Comparison of ENCODE assay signal across 12 cellular contexts in the genomic region with DNA sequence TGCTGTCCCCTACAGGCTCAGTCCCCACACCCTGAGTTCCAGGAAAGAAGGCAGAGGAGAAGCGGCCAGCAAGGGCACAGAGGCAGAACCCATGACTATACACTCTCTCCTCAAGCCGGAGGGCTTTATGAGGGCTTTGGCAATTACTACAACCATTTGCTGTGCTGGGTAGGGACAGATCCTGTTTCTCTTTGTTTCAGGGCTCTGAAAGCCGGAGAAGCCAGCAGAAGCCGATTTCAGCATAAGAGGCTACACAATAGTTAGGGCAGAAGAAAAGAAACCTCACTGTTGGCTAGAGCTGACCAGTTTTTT. TPM values are rescaled to one million over a fixed set of nuclear protein-coding genes. Genes with fewer than 3 reads are reported as not detected.
DNase-seq lines count a peak whose midpoint lies in the region; ATAC-seq and TF ChIP-seq lines count a peak whose summit lies in the region.
"Had no signal": no experiment of that assay in that cellular context is flagged by ENCODE, and none has a peak within 500 bp of the region (broad histone marks: within the 10 kb centered on the region; RNA-seq: fewer than 3 reads in every experiment).

No MANE protein-coding gene starts in this region.

- peaks cover 43% of the 10 kb centered on the region for H3K4me1 ChIP-seq in Loucy (ENCODE audit: insufficient read depth, low read length, poor library complexity, severe bottlenecking)

- H3K4me3 Mint-ChIP-seq in activated B cell treated with CpG ODN at 0.5 μM for 24 hours (no peak overlapping the region), T-cell (no peak overlapping the region)
- no peak overlapping the region for H3K4me3 Mint-ChIP-seq in stimulated activated memory B cell treated with anti-CD40 and anti-IgM and Interleukin-4, amounts not matched to agents 10 μg/mL and 1 μg/mL and 100 μg/mL, for 72 hours

- H3K4me2 ChIP-seq in Loucy (ENCODE audit: low read depth, low read length, poor library complexity, severe bottlenecking): no peak overlapping the region

- intact Hi-C loops in activated B cell treated with CpG ODN at 0.5 μM for 24 hours (cut with micrococcal nuclease): no loop called here

- no peak overlapping the region for H2AFZ ChIP-seq in Loucy (ENCODE audit: low read length)

- no peak for TF ChIP-seq CTCF in Loucy (conservative IDR thresholded peaks at IDR 0.05; ENCODE audit: low read length)
- TF ChIP-seq CTCF in activated B cell treated with CpG ODN at 0.5 μM for 24 hours (IDR thresholded peaks at IDR 0.05): no peak

- H3K36me3 Mint-ChIP-seq in activated B cell treated with CpG ODN at 0.5 μM for 24 hours (ENCODE audit: low read depth) (peaks cover 46% of the 10 kb centered on the region), T-cell (peaks cover 28% of the 10 kb centered on the region)
- peaks cover 27% of the 10 kb centered on the region for H3K36me3 Mint-ChIP-seq in stimulated activated memory B cell treated with anti-CD40 and anti-IgM and Interleukin-4, amounts not matched to agents 10 μg/mL and 1 μg/mL and 100 μg/mL, for 72 hours

- peak overlapping the region; percentile 28 for H3K9ac ChIP-seq in Loucy (ENCODE audit: low read depth, low read length, poor library complexity, severe bottlenecking)

- H3K9me3 Mint-ChIP-seq in activated B cell treated with CpG ODN at 0.5 μM for 24 hours: no peaks in the 10 kb centered on the region
- no peaks in the 10 kb centered on the region for H3K9me3 Mint-ChIP-seq in stimulated activated memory B cell treated with anti-CD40 and anti-IgM and Interleukin-4, amounts not matched to agents 10 μg/mL and 1 μg/mL and 100 μg/mL, for 72 hours
- H3K9me3 Mint-ChIP-seq in T-cell: no peaks in the 10 kb centered on the region

- H3K9me2 ChIP-seq in Loucy (replicated peaks; ENCODE audit: low read depth, low read length): no peaks in the 10 kb centered on the region

- in situ Hi-C loops in G401 (cut with HindIII; ENCODE audit: low sequenced_read_pairs): loop anchor here (25.0 kb wide), 1 partner anchor 181 kb away; no protein-coding TSS in a partner anchor

- H3K79me2 ChIP-seq in Loucy (ENCODE audit: insufficient read depth, low read length): no peaks in the 10 kb centered on the region; the same call in 1 of the 2 replicates

- POLR2A ChIA-PET in activated B cell treated with CpG ODN at 0.5 μM for 24 hours (lab: Charles Lee) (interaction anchor here (0.6 to 2.5 kb wide), 4 partner anchors 10 to 252 kb away, joined by 4 to 7 read pairs (median 4); a partner anchor contains a TSS), HEK293T (lab: Yijun Ruan, JAX) (no interaction called here), T-cell (lab: Charles Lee) (no interaction called here)

- H3K4me3 ChIP-seq in Loucy (ENCODE audit: low read length, poor library complexity, severe bottlenecking): no peak overlapping the region
- H3K4me3 ChIP-seq: body of pancreas, mucosa of descending colon had no signal

- DNase-seq in activated B cell treated with CpG ODN at 0.5 μM for 24 hours: no peak
- peak; percentile 30 for DNase-seq in left kidney (ENCODE audit: low read depth, low spot score)
- DNase-seq in HEK293T (ENCODE audit: extremely low spot score): no peak
- DNase-seq in G401 (ENCODE audit: low spot score): no peak
- DNase-seq in T-cell: no peak
- DNase-seq: body of pancreas, IMR-90, mucosa of descending colon, NCI-H69 had no signal

- peaks cover 20% of the 10 kb centered on the region; the same call in 1 of the 2 replicates for H3F3A ChIP-seq in Loucy (ENCODE audit: low read depth)

- H4K20me1 ChIP-seq in Loucy (ENCODE audit: insufficient read depth, low read length, poor library complexity, severe bottlenecking): no peaks in the 10 kb centered on the region

- H3K4me1 Mint-ChIP-seq in activated B cell treated with CpG ODN at 0.5 μM for 24 hours: peaks cover 64% of the 10 kb centered on the region
- H3K4me1 Mint-ChIP-seq in stimulated activated memory B cell treated with anti-CD40 and anti-IgM and Interleukin-4, amounts not matched to agents 10 μg/mL and 1 μg/mL and 100 μg/mL, for 72 hours: peaks cover 60% of the 10 kb centered on the region
- H3K4me1 Mint-ChIP-seq in T-cell: peaks cover 23 to 34% (median 25%) of the 10 kb centered on the region in 3 donors

- H3K27ac Mint-ChIP-seq in activated B cell treated with CpG ODN at 0.5 μM for 24 hours (peak overlapping the region; percentile 87), T-cell (peak overlapping the region in 1 of 2 donors; percentile 39)
- peak overlapping the region; percentile 85 for H3K27ac Mint-ChIP-seq in stimulated activated memory B cell treated with anti-CD40 and anti-IgM and Interleukin-4, amounts not matched to agents 10 μg/mL and 1 μg/mL and 100 μg/mL, for 72 hours

- H3K27me3 Mint-ChIP-seq in activated B cell treated with CpG ODN at 0.5 μM for 24 hours (no peaks in the 10 kb centered on the region), T-cell (no peaks in the 10 kb centered on the region)
- no peaks in the 10 kb centered on the region for H3K27me3 Mint-ChIP-seq in stimulated activated memory B cell treated with anti-CD40 and anti-IgM and Interleukin-4, amounts not matched to agents 10 μg/mL and 1 μg/mL and 100 μg/mL, for 72 hours

- CTCF ChIA-PET in activated B cell treated with CpG ODN at 0.5 μM for 24 hours (lab: Charles Lee) (no interaction called here), HEK293T (lab: Yijun Ruan, JAX) (interaction anchor here (0.9 kb wide), 1 partner anchor 46 kb away, joined by 5 read pairs; no protein-coding TSS in a partner anchor), T-cell (lab: Charles Lee) (no interaction called here)

- H3K9me3 ChIP-seq in Loucy (ENCODE audit: insufficient read depth, low read depth, low read length): no peaks in the 10 kb centered on the region
- H3K9me3 ChIP-seq: body of pancreas, mucosa of descending colon had no signal

- no peaks in the 10 kb centered on the region for H3K27me3 ChIP-seq in Loucy (ENCODE audit: insufficient read depth, low read length, poor library complexity, severe bottlenecking)
- H3K27me3 ChIP-seq: body of pancreas had no signal

- ATAC-seq in activated B cell treated with CpG ODN at 0.5 μM for 24 hours (ENCODE audit: low read depth) (no peak), T-cell (replicated peaks in 1 of 4) (no peak)
- no peak for ATAC-seq in stimulated activated memory B cell treated with anti-CD40 and anti-IgM and Interleukin-4, amounts not matched to agents 10 μg/mL and 1 μg/mL and 100 μg/mL, for 72 hours
- ATAC-seq: body of pancreas, mucosa of descending colon had no signal

- peaks cover 43% of the 10 kb centered on the region; the same call in 1 of the 2 replicates for H3K36me3 ChIP-seq in Loucy (ENCODE audit: insufficient read depth, low read length)

TF ChIP-seq in HEK293T, 16 proteins besides CTCF, POLR2A, EP300 and RAD21:
- TF ChIP-seq HDGF (IDR thresholded peaks at IDR 0.05; ENCODE audit: borderline replicate concordance) (no peak), FOXA1 (IDR thresholded peaks at IDR 0.05) (no peak), L3MBTL2 (conservative IDR thresholded peaks at IDR 0.05) (no peak), TARDBP (IDR thresholded peaks at IDR 0.05) (no peak), FOXK2 (IDR thresholded peaks at IDR 0.05) (no peak), ZNF384 (IDR thresholded peaks at IDR 0.05) (no peak), SP1 (IDR thresholded peaks at IDR 0.05) (no peak), ELF4 (IDR thresholded peaks at IDR 0.05) (no peak), LEF1 (IDR thresholded peaks at IDR 0.05; ENCODE audit: borderline replicate concordance) (no peak), CTBP1 (IDR thresholded peaks at IDR 0.05; ENCODE audit: borderline replicate concordance) (no peak), ARNT (IDR thresholded peaks at IDR 0.05) (no peak), NFRKB (IDR thresholded peaks at IDR 0.05) (no peak), FOXM1 (IDR thresholded peaks at IDR 0.05; ENCODE audit: borderline replicate concordance) (no peak), SUZ12 (IDR thresholded peaks at IDR 0.05) (no peak), BHLHE40 (IDR thresholded peaks at IDR 0.05; ENCODE audit: borderline replicate concordance) (no peak)
- TF ChIP-seq, protein P1, sequence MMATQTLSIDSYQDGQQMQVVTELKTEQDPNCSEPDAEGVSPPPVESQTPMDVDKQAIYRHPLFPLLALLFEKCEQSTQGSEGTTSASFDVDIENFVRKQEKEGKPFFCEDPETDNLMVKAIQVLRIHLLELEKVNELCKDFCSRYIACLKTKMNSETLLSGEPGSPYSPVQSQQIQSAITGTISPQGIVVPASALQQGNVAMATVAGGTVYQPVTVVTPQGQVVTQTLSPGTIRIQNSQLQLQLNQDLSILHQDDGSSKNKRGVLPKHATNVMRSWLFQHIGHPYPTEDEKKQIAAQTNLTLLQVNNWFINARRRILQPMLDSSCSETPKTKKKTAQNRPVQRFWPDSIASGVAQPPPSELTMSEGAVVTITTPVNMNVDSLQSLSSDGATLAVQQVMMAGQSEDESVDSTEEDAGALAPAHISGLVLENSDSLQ (IDR thresholded peaks at IDR 0.05): no peak

RNA-seq across cellular contexts. Expression of a gene that starts 13.9 kb away (rescaled TPM):
- 0.11 TPM in 1 of 2 replicates, not detected in the other for total RNA-seq in activated B cell treated with CpG ODN at 0.5 μM for 24 hours
- total RNA-seq in G401 (2014; rRNA removed; shearing (Covaris generic)): 2.4 and 6.9 TPM in 2 replicates
- total RNA-seq in T-cell: under 1 TPM in 2 of 5 donors, not detected in 3; 0.21 to 0.35 TPM
- total RNA-seq: body of pancreas had no signal

RNA-seq across cellular contexts. Expression of a gene that starts 23.2 kb away (rescaled TPM):
- total RNA-seq in activated B cell treated with CpG ODN at 0.5 μM for 24 hours (0.16 TPM in 1 of 2 replicates, not detected in the other), T-cell (not detected)
- total RNA-seq in G401 (2014; rRNA removed; shearing (Covaris generic)): not detected in 2 replicates
- total RNA-seq: fibroblast of villous mesenchyme, IMR-90 had no signal

RNA-seq across cellular contexts. Expression of a gene that starts 31.7 kb away (rescaled TPM):
- total RNA-seq in activated B cell treated with CpG ODN at 0.5 μM for 24 hours (not detected in 2 replicates), T-cell (under 1 TPM in 3 of 5 donors, not detected in 2; 0.26 to 0.44 (median 0.38) TPM)
- total RNA-seq in G401 (2014; rRNA removed; shearing (Covaris generic)): not detected in 2 replicates
- total RNA-seq: fibroblast of villous mesenchyme, IMR-90 had no signal

RNA-seq across cellular contexts. Expression of a gene that starts 39.5 kb away (rescaled TPM):
- total RNA-seq in activated B cell treated with CpG ODN at 0.5 μM for 24 hours (4.6 and 7.4 TPM in 2 replicates), T-cell (10 to 100 TPM in 3 of 5 donors, 1 to 10 TPM in 2; 7.0 to 31.1 (median 12.8) TPM)
- 10.0 and 17.3 TPM in 2 replicates for total RNA-seq in G401 (2014; rRNA removed; shearing (Covaris generic))
